12 cellular contexts compared by ENCODE assay signal in genomic region chr1:226821719-226822085, GRCh38. TPM values are rescaled to one million over a fixed set of nuclear protein-coding genes. Genes with fewer than 3 reads are reported as not detected.
A peak's percentile ranks its signal among the peaks of the same experiment; 100 is the strongest.
DNase-seq lines count a peak whose midpoint lies in the region; ATAC-seq and TF ChIP-seq lines count a peak whose summit lies in the region.
"Had no signal": no experiment of that assay in that cellular context is flagged by ENCODE, and none has a peak within 500 bp of the region (broad histone marks: within the 10 kb centered on the region; RNA-seq: fewer than 3 reads in every experiment).

No MANE protein-coding gene starts in this region.

- H3K9me3 Mint-ChIP-seq in HFFc6 = no peaks in the 10 kb centered on the region
- no peaks in the 10 kb centered on the region for H3K9me3 Mint-ChIP-seq in chondrocyte (ENCODE audit: low read depth)
- H3K9me3 Mint-ChIP-seq in nephron progenitor cell = peaks cover 11% of the 10 kb centered on the region
- H3K9me3 Mint-ChIP-seq in activated CD4-positive, alpha-beta memory T cell treated with anti-CD3 and anti-CD28 coated beads for 36 hours = no peaks in the 10 kb centered on the region

- CTCF ChIA-PET in activated CD4-positive, alpha-beta memory T cell treated with anti-CD3 and anti-CD28 coated beads for 36 hours (lab: Charles Lee) = interaction anchor here (1.5 kb wide), 1 partner anchor 187 kb away, joined by 3 read pairs; no protein-coding TSS in a partner anchor

- intact Hi-C loops in lower lobe of right lung (cut with DNase I) = loop anchor here (10.0 kb wide), 1 partner anchor 117 kb away; no protein-coding TSS in a partner anchor
- intact Hi-C loops in activated CD4-positive, alpha-beta memory T cell treated with anti-CD3 and anti-CD28 coated beads for 36 hours (cut with micrococcal nuclease) = no loop called here

- H3K27me3 ChIP-seq in lower lobe of right lung (ENCODE audit: low read depth) = no peaks in the 10 kb centered on the region
- H3K27me3 ChIP-seq in subcutaneous abdominal adipose tissue (ENCODE audit: control insufficient read depth in 5 of 5, insufficient read depth in 4 of 5, low read length in 5 of 5) = no peaks in the 10 kb centered on the region
- H3K27me3 ChIP-seq: brain microvascular endothelial cell had no signal

- no peak overlapping the region for H3K4me3 ChIP-seq in lower lobe of right lung
- no peak overlapping the region for H3K4me3 ChIP-seq in subcutaneous abdominal adipose tissue (ENCODE audit: low read depth in 1 of 5, low read length in 5 of 5)

- H3K36me3 Mint-ChIP-seq in HFFc6 (ENCODE audit: low read depth) = no peaks in the 10 kb centered on the region
- no peaks in the 10 kb centered on the region for H3K36me3 Mint-ChIP-seq in chondrocyte (ENCODE audit: low read depth)
- no peaks in the 10 kb centered on the region for H3K36me3 Mint-ChIP-seq in nephron progenitor cell (ENCODE audit: low read depth)
- no peaks in the 10 kb centered on the region for H3K36me3 Mint-ChIP-seq in activated CD4-positive, alpha-beta memory T cell treated with anti-CD3 and anti-CD28 coated beads for 36 hours

- H3K27ac ChIP-seq in lower lobe of right lung (peak overlapping the region; percentile 75), subcutaneous abdominal adipose tissue (ENCODE audit: low read depth, low read length) (peak overlapping the region; percentile 63)

- no peak overlapping the region for H3K9ac ChIP-seq in subcutaneous abdominal adipose tissue (ENCODE audit: low read length in 5 of 5)

- no peaks in the 10 kb centered on the region for H3K36me3 ChIP-seq in lower lobe of right lung
- H3K36me3 ChIP-seq in subcutaneous abdominal adipose tissue (ENCODE audit: control insufficient read depth in 5 of 5, insufficient read depth in 5 of 5, low read length in 5 of 5) = no peaks in the 10 kb centered on the region
- H3K36me3 ChIP-seq: brain microvascular endothelial cell had no signal

- no peak overlapping the region for H3K4me3 Mint-ChIP-seq in HFFc6
- H3K4me3 Mint-ChIP-seq in chondrocyte (ENCODE audit: unreplicated experiment) = no peak overlapping the region
- no peak overlapping the region for H3K4me3 Mint-ChIP-seq in nephron progenitor cell
- H3K4me3 Mint-ChIP-seq in activated CD4-positive, alpha-beta memory T cell treated with anti-CD3 and anti-CD28 coated beads for 36 hours = no peak overlapping the region

- DNase-seq in HFFc6 (no peak), chondrocyte (ENCODE audit: low spot score) (no peak), lower lobe of right lung (no peak), nephron progenitor cell (no peak), NCI-H526 (lab: John Stamatoyannopoulos, UW) (no peak), GM19238 (ENCODE audit: insufficient read length, low spot score) (no peak)
- DNase-seq in activated CD4-positive, alpha-beta memory T cell treated with anti-CD3 and anti-CD28 coated beads for 36 hours = no peak
- DNase-seq: DND-41, NCI-H2107, posterior cingulate gyrus had no signal

- peaks cover 2% of the 10 kb centered on the region for H3K27me3 Mint-ChIP-seq in HFFc6 (ENCODE audit: insufficient read depth)
- no peaks in the 10 kb centered on the region for H3K27me3 Mint-ChIP-seq in chondrocyte (ENCODE audit: low read depth)
- peaks cover 15% of the 10 kb centered on the region for H3K27me3 Mint-ChIP-seq in nephron progenitor cell (ENCODE audit: low read depth, poor library complexity)
- H3K27me3 Mint-ChIP-seq in activated CD4-positive, alpha-beta memory T cell treated with anti-CD3 and anti-CD28 coated beads for 36 hours = no peaks in the 10 kb centered on the region

- ATAC-seq in lower lobe of right lung = peak; percentile 47 to 49

- H3K4me1 ChIP-seq in lower lobe of right lung (peaks cover 25% of the 10 kb centered on the region), subcutaneous abdominal adipose tissue (ENCODE audit: control insufficient read depth in 5 of 5, insufficient read depth in 5 of 5, low read length in 5 of 5) (peaks cover 5 to 38% (median 13%) of the 10 kb centered on the region in 5 donors)

- H3K4me1 Mint-ChIP-seq in HFFc6 (ENCODE audit: low read depth) = peaks cover 29% of the 10 kb centered on the region
- H3K4me1 Mint-ChIP-seq in chondrocyte (ENCODE audit: low read depth) = peaks cover 14% of the 10 kb centered on the region
- peaks cover 21% of the 10 kb centered on the region for H3K4me1 Mint-ChIP-seq in nephron progenitor cell
- H3K4me1 Mint-ChIP-seq in activated CD4-positive, alpha-beta memory T cell treated with anti-CD3 and anti-CD28 coated beads for 36 hours (ENCODE audit: low read depth) = peaks cover 7% of the 10 kb centered on the region

- no peak for TF ChIP-seq CTCF in HFFc6 (IDR thresholded peaks at IDR 0.05)
- no peak for TF ChIP-seq CTCF in chondrocyte (IDR thresholded peaks at IDR 0.05)
- TF ChIP-seq CTCF in lower lobe of right lung (IDR thresholded peaks at IDR 0.05) = no peak
- TF ChIP-seq CTCF in nephron progenitor cell (IDR thresholded peaks at IDR 0.05) = no peak

- H3K9me3 ChIP-seq in lower lobe of right lung = no peaks in the 10 kb centered on the region
- H3K9me3 ChIP-seq in subcutaneous abdominal adipose tissue (ENCODE audit: control insufficient read depth in 5 of 5, low read length in 5 of 5) = no peaks in the 10 kb centered on the region

- H3K27ac Mint-ChIP-seq in HFFc6 (peak overlapping the region; percentile 76; the same call in 1 of the 2 replicates), chondrocyte (ENCODE audit: unreplicated experiment) (peak overlapping the region; percentile 90), nephron progenitor cell (no peak overlapping the region)
- H3K27ac Mint-ChIP-seq in activated CD4-positive, alpha-beta memory T cell treated with anti-CD3 and anti-CD28 coated beads for 36 hours = no peak overlapping the region

- POLR2A ChIA-PET in activated CD4-positive, alpha-beta memory T cell treated with anti-CD3 and anti-CD28 coated beads for 36 hours (lab: Charles Lee) = no interaction called here

RNA-seq across cellular contexts. Expression of gene PSEN2, which starts 48.7 kb away (rescaled TPM):
- total RNA-seq in HFFc6 (2021; fragmentation: NEBNext Ultra II Directional; extraction: Animal tissue kit (Norgen Biotek cat#: 25700)) = 10 to 100 TPM; 11.0 to 17.4 (median 13.4) TPM
- 14.5 to 21.0 TPM (median 19.5 TPM) in 3 replicates for total RNA-seq in chondrocyte
- total RNA-seq in lower lobe of right lung = 26.6 TPM
- total RNA-seq in activated CD4-positive, alpha-beta memory T cell treated with anti-CD3 and anti-CD28 coated beads for 36 hours = 1 to 10 TPM; 4.5 to 5.3 TPM

Comparison
In these comparisons a context has a peak if more than half of its experiments do, and no peak if none do; other contexts are left out.
1. H3K27ac Mint-ChIP-seq: peak in HFFc6 (single experiment) and chondrocyte (single experiment); none in nephron progenitor cell (single experiment) and activated CD4-positive, alpha-beta memory T cell treated with anti-CD3 and anti-CD28 coated beads for 36 hours (single experiment).